21 cellular contexts compared by ENCODE assay signal in genomic region chr20:38864662-38865061, GRCh38. TPM values are rescaled to one million over a fixed set of nuclear protein-coding genes. Genes with fewer than 3 reads are reported as not detected.
DNase-seq lines count a peak whose midpoint lies in the region; ATAC-seq and TF ChIP-seq lines count a peak whose summit lies in the region.
"Had no signal": no experiment of that assay in that cellular context is flagged by ENCODE, and none has a peak within 500 bp of the region (broad histone marks: within the 10 kb centered on the region; RNA-seq: fewer than 3 reads in every experiment).

No MANE protein-coding gene starts in this region.

- H3K4me3 ChIP-seq in heart left ventricle: no peak overlapping the region
- H3K4me3 ChIP-seq: BLaER1 treated with 17β-estradiol and CSF1 and Interleukin-3, amounts not matched to agents 10 nM and 100 nM; colonic mucosa; left lung; tibial artery had no signal

- peaks cover 0 to 27% (median 12%) of the 10 kb centered on the region in 12 donors for H3K4me1 ChIP-seq in heart left ventricle
- H3K4me1 ChIP-seq: colonic mucosa, left lung, tibial artery had no signal

- ATAC-seq in activated CD8-positive, alpha-beta T cell treated with anti-CD3 and anti-CD28 coated beads for 36 hours: no peak
- ATAC-seq in activated CD8-positive, alpha-beta T cell treated with anti-CD3 and anti-CD28 coated beads, Interleukin-2, amount 10 ng/mL, durations not matched to agents 7 days and 5 days: no peak
- ATAC-seq in activated B cell treated with CpG ODN at 0.5 μM for 24 hours (ENCODE audit: low read depth) (no peak), naive B cell (ENCODE audit: low read depth in 2 of 2) (no peak), heart left ventricle (no peak)
- ATAC-seq: left lung had no signal

- no peak for TF ChIP-seq POLR2A in heart left ventricle (IDR thresholded peaks at IDR 0.05)

- CTCF ChIA-PET in activated CD8-positive, alpha-beta T cell treated with anti-CD3 and anti-CD28 coated beads for 36 hours (lab: Charles Lee): no interaction called here
- CTCF ChIA-PET in activated CD8-positive, alpha-beta T cell treated with anti-CD3 and anti-CD28 coated beads, Interleukin-2, amount 10 ng/mL, durations not matched to agents 7 days and 5 days (lab: Charles Lee): no interaction called here
- CTCF ChIA-PET in activated B cell treated with CpG ODN at 0.5 μM for 24 hours (lab: Charles Lee): interaction anchor here (1.4 kb wide), 1 partner anchor 28 kb away, joined by 5 read pairs; no protein-coding TSS in a partner anchor

- H3K9me3 ChIP-seq in heart left ventricle: peaks cover 0 to 7% (median 0%) of the 10 kb centered on the region in 12 donors
- H3K9me3 ChIP-seq: colonic mucosa, left lung had no signal

- no peak for DNase-seq in activated CD8-positive, alpha-beta T cell treated with anti-CD3 and anti-CD28 coated beads for 36 hours
- DNase-seq in activated CD8-positive, alpha-beta T cell treated with anti-CD3 and anti-CD28 coated beads, Interleukin-2, amount 10 ng/mL, durations not matched to agents 7 days and 5 days: no peak
- peak; percentile 72 for DNase-seq in NCI-H146 (lab: John Stamatoyannopoulos, UW)
- DNase-seq in activated B cell treated with CpG ODN at 0.5 μM for 24 hours: no peak
- DNase-seq in naive B cell: no peak
- DNase-seq in NOMO-1 (lab: John Stamatoyannopoulos, UW; ENCODE audit: unreplicated experiment in 2 of 2): no peak
- no peak for DNase-seq in heart left ventricle
- no peak for DNase-seq in SKM-1 (lab: John Stamatoyannopoulos, UW; ENCODE audit: unreplicated experiment)
- DNase-seq: colonic mucosa; KG1; left lung; midbrain; NCI-H187; SHP77; stimulated activated CD4-positive, alpha-beta T cell treated with anti-CD3 and anti-CD28 coated beads, Interleukin-2, amount 100 ng/mL, for 24 hours; tibial artery had no signal

- POLR2A ChIA-PET in activated CD8-positive, alpha-beta T cell treated with anti-CD3 and anti-CD28 coated beads for 36 hours (lab: Charles Lee): no interaction called here
- POLR2A ChIA-PET in activated CD8-positive, alpha-beta T cell treated with anti-CD3 and anti-CD28 coated beads, Interleukin-2, amount 10 ng/mL, durations not matched to agents 7 days and 5 days (lab: Charles Lee): no interaction called here
- POLR2A ChIA-PET in activated B cell treated with CpG ODN at 0.5 μM for 24 hours (lab: Charles Lee): interaction anchor here (8.1 to 14.8 kb wide), 3 partner anchors 14 to 59 kb away, joined by 82 to 268 read pairs (median 111); partner anchors contain the start of gene PPP1R16B

- 66 to 78% (median 69%) methylated on average over 3 to 5 of the region's 5 CpGs for WGBS in heart left ventricle, 4 donors

- H3K27me3 Mint-ChIP-seq in activated CD8-positive, alpha-beta T cell treated with anti-CD3 and anti-CD28 coated beads for 36 hours: no peaks in the 10 kb centered on the region
- no peaks in the 10 kb centered on the region for H3K27me3 Mint-ChIP-seq in activated CD8-positive, alpha-beta T cell treated with anti-CD3 and anti-CD28 coated beads, Interleukin-2, amount 10 ng/mL, durations not matched to agents 7 days and 5 days (ENCODE audit: low read depth)
- H3K27me3 Mint-ChIP-seq in activated B cell treated with CpG ODN at 0.5 μM for 24 hours (no peaks in the 10 kb centered on the region), naive B cell (no peaks in the 10 kb centered on the region)
- H3K27me3 Mint-ChIP-seq: stimulated activated naive CD8-positive, alpha-beta T cell treated with anti-CD3 and anti-CD28 coated beads, Interleukin-15, Interleukin-2, amounts not matched to agents 100 ng/mL and 50 ng/mL, for 24 hours had no signal

- no peaks in the 10 kb centered on the region for H3K36me3 ChIP-seq in heart left ventricle
- H3K36me3 ChIP-seq: BLaER1 treated with 17β-estradiol and CSF1 and Interleukin-3, amounts not matched to agents 10 nM and 100 nM; colonic mucosa; left lung; tibial artery had no signal

- H3K4me1 Mint-ChIP-seq in activated CD8-positive, alpha-beta T cell treated with anti-CD3 and anti-CD28 coated beads for 36 hours (ENCODE audit: low read depth): peaks cover 57% of the 10 kb centered on the region
- peaks cover 48% of the 10 kb centered on the region for H3K4me1 Mint-ChIP-seq in activated CD8-positive, alpha-beta T cell treated with anti-CD3 and anti-CD28 coated beads, Interleukin-2, amount 10 ng/mL, durations not matched to agents 7 days and 5 days (ENCODE audit: low read depth)
- H3K4me1 Mint-ChIP-seq in activated B cell treated with CpG ODN at 0.5 μM for 24 hours: peaks cover 90% of the 10 kb centered on the region
- H3K4me1 Mint-ChIP-seq in naive B cell: peaks cover 50 to 94% (median 71%) of the 10 kb centered on the region in 3 donors
- H3K4me1 Mint-ChIP-seq: brain had no signal

- H3K9me3 Mint-ChIP-seq in activated CD8-positive, alpha-beta T cell treated with anti-CD3 and anti-CD28 coated beads for 36 hours: no peaks in the 10 kb centered on the region
- no peaks in the 10 kb centered on the region for H3K9me3 Mint-ChIP-seq in activated CD8-positive, alpha-beta T cell treated with anti-CD3 and anti-CD28 coated beads, Interleukin-2, amount 10 ng/mL, durations not matched to agents 7 days and 5 days (ENCODE audit: insufficient read depth)
- H3K9me3 Mint-ChIP-seq in activated B cell treated with CpG ODN at 0.5 μM for 24 hours: no peaks in the 10 kb centered on the region
- no peaks in the 10 kb centered on the region for H3K9me3 Mint-ChIP-seq in naive B cell
- H3K9me3 Mint-ChIP-seq: stimulated activated naive CD8-positive, alpha-beta T cell treated with anti-CD3 and anti-CD28 coated beads, Interleukin-15, Interleukin-2, amounts not matched to agents 100 ng/mL and 50 ng/mL, for 24 hours had no signal

- H3K27ac Mint-ChIP-seq in activated CD8-positive, alpha-beta T cell treated with anti-CD3 and anti-CD28 coated beads for 36 hours: peak overlapping the region; percentile 79
- H3K27ac Mint-ChIP-seq in activated CD8-positive, alpha-beta T cell treated with anti-CD3 and anti-CD28 coated beads, Interleukin-2, amount 10 ng/mL, durations not matched to agents 7 days and 5 days: no peak overlapping the region
- H3K27ac Mint-ChIP-seq in activated B cell treated with CpG ODN at 0.5 μM for 24 hours: peak overlapping the region; percentile 95
- H3K27ac Mint-ChIP-seq in naive B cell: peak overlapping the region in 5 of 6 donors; percentile 98 to 100 (median 99)
- H3K27ac Mint-ChIP-seq: brain had no signal

- no peak for TF ChIP-seq CTCF in activated CD8-positive, alpha-beta T cell treated with anti-CD3 and anti-CD28 coated beads for 36 hours (IDR thresholded peaks at IDR 0.05)
- no peak for TF ChIP-seq CTCF in activated B cell treated with CpG ODN at 0.5 μM for 24 hours (IDR thresholded peaks at IDR 0.05)
- TF ChIP-seq CTCF in heart left ventricle (IDR thresholded peaks at IDR 0.05): no peak

- no peak overlapping the region for H3K4me3 Mint-ChIP-seq in activated CD8-positive, alpha-beta T cell treated with anti-CD3 and anti-CD28 coated beads for 36 hours
- H3K4me3 Mint-ChIP-seq in activated CD8-positive, alpha-beta T cell treated with anti-CD3 and anti-CD28 coated beads, Interleukin-2, amount 10 ng/mL, durations not matched to agents 7 days and 5 days: no peak overlapping the region
- H3K4me3 Mint-ChIP-seq in activated B cell treated with CpG ODN at 0.5 μM for 24 hours (peak overlapping the region; percentile 44), naive B cell (peak overlapping the region in 6 of 8 donors; percentile 30 to 87 (median 76))
- H3K4me3 Mint-ChIP-seq: brain; stimulated activated naive CD8-positive, alpha-beta T cell treated with anti-CD3 and anti-CD28 coated beads, Interleukin-15, Interleukin-2, amounts not matched to agents 100 ng/mL and 50 ng/mL, for 24 hours had no signal

- intact Hi-C loops in activated CD8-positive, alpha-beta T cell treated with anti-CD3 and anti-CD28 coated beads for 36 hours (cut with micrococcal nuclease): no loop called here
- intact Hi-C loops in activated B cell treated with CpG ODN at 0.5 μM for 24 hours (cut with micrococcal nuclease) (no loop called here), heart left ventricle (cut with DNase I) (no loop called here)

- H3K27me3 ChIP-seq in heart left ventricle: no peaks in the 10 kb centered on the region
- H3K27me3 ChIP-seq: BLaER1 treated with 17β-estradiol and CSF1 and Interleukin-3, amounts not matched to agents 10 nM and 100 nM; colonic mucosa; left lung; tibial artery had no signal

- peaks cover 28% of the 10 kb centered on the region for H3K36me3 Mint-ChIP-seq in activated CD8-positive, alpha-beta T cell treated with anti-CD3 and anti-CD28 coated beads for 36 hours (ENCODE audit: low read depth)
- peaks cover 34% of the 10 kb centered on the region for H3K36me3 Mint-ChIP-seq in activated CD8-positive, alpha-beta T cell treated with anti-CD3 and anti-CD28 coated beads, Interleukin-2, amount 10 ng/mL, durations not matched to agents 7 days and 5 days (ENCODE audit: low read depth)
- H3K36me3 Mint-ChIP-seq in activated B cell treated with CpG ODN at 0.5 μM for 24 hours (ENCODE audit: low read depth): peaks cover 29% of the 10 kb centered on the region
- no peaks in the 10 kb centered on the region for H3K36me3 Mint-ChIP-seq in naive B cell
- H3K36me3 Mint-ChIP-seq: brain had no signal

- H3K27ac ChIP-seq in heart left ventricle: no peak overlapping the region
- H3K27ac ChIP-seq: colonic mucosa, left lung, tibial artery, VCaP had no signal

RNA-seq across cellular contexts. Expression of gene PPP1R16B, which starts 59.2 kb away (rescaled TPM):
- 10 to 100 TPM; 74.9 to 81.4 TPM for total RNA-seq in activated CD8-positive, alpha-beta T cell treated with anti-CD3 and anti-CD28 coated beads for 36 hours
- total RNA-seq in activated CD8-positive, alpha-beta T cell treated with anti-CD3 and anti-CD28 coated beads, Interleukin-2, amount 10 ng/mL, durations not matched to agents 7 days and 5 days: 10 to 100 TPM; 63.4 to 65.1 TPM
- total RNA-seq in activated B cell treated with CpG ODN at 0.5 μM for 24 hours (98.3 and 99.3 TPM in 2 replicates), heart left ventricle (10 to 100 TPM in 1 of 9 donors, 1 to 10 TPM in 8; 3.4 to 11.8 (median 6.9) TPM)
- polyA plus RNA-seq in naive B cell (ENCODE audit: low read depth in 6 of 6) (10 to 100 TPM; 22.1 to 54.6 (median 38.4) TPM), heart left ventricle (10 to 100 TPM in 1 of 2 donors, 1 to 10 TPM in 1; 1.9 to 12.2 TPM)
- total RNA-seq: H4 had no signal

Comparison
In these comparisons a context has a peak if more than half of its experiments do, and no peak if none do; other contexts are left out.
1. H3K4me3 Mint-ChIP-seq: peak in activated B cell treated with CpG ODN at 0.5 μM for 24 hours (single experiment) and naive B cell (6 of 8); none in activated CD8-positive, alpha-beta T cell treated with anti-CD3 and anti-CD28 coated beads for 36 hours (single experiment) and activated CD8-positive, alpha-beta T cell treated with anti-CD3 and anti-CD28 coated beads, Interleukin-2, amount 10 ng/mL, durations not matched to agents 7 days and 5 days (single experiment).